ENCODE assay signal across 24 cellular contexts in the genomic region with DNA sequence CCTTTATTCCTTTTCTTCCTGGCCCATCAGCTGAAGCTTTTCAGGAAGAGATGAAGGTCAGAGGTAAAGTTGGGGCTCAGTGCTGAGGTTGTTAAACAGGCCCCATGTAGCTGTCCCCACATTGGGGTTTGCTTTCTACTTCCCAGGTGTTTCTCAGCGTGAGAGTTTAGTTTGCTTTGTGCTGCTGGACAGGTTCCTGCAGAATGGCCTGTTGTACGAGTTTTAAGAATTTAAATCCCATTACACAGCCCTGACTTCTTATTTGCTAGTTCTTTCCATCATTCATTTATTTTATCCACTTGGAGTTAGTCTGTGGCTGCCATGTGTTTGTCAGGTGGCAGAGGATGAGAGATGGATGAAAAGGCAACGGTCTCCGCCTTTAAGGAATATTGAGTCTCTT. TPM values are rescaled to one million over a fixed set of nuclear protein-coding genes. Genes with fewer than 3 reads are reported as not detected.
"Had no signal": no experiment of that assay in that cellular context is flagged by ENCODE, and none has a peak within 500 bp of the region (broad histone marks: within the 10 kb centered on the region; RNA-seq: fewer than 3 reads in every experiment).

No MANE protein-coding gene starts in this region.

- DNase-seq: islet precursor cell; left ventricle myocardium inferior; mesendoderm; naive B cell; natural killer cell; nephron progenitor cell; occipital lobe; ovary; retina; right cardiac atrium; stimulated activated CD4-positive, alpha-beta T cell treated with anti-CD3 and anti-CD28 coated beads, Interleukin-12 subunit alpha, Interleukin-12 subunit beta, amount 100 ng/mL, for 4 hours; stimulated activated CD4-positive, alpha-beta T cell treated with anti-CD3 and anti-CD28 coated beads, Interleukin-15, amount 100 ng/mL, for 24 hours; stimulated activated CD4-positive, alpha-beta T cell treated with anti-CD3 and anti-CD28 coated beads, Interleukin-2, amount 100 ng/mL, for 24 hours; stimulated activated CD4-positive, alpha-beta T cell treated with anti-CD3 and anti-CD28 coated beads, Interleukin-4, amount 100 ng/mL, for 1 hour; stimulated activated naive B cell treated with anti-CD40 and anti-IgM and Interleukin-4, amounts not matched to agents 10 μg/mL and 1 μg/mL and 100 μg/mL, for 72 hours; stimulated activated naive CD8-positive, alpha-beta T cell treated with anti-CD3 and anti-CD28 coated beads, Interleukin-15, Interleukin-2, amounts not matched to agents 100 U/mL and 50 U/mL, for 24 hours; tibial artery; trophoblast cell; uterus had no signal

- H3K4me3 Mint-ChIP-seq: mesothelial cell of epicardium; natural killer cell; nephron progenitor cell; neural progenitor cell; stimulated activated naive B cell treated with anti-CD40 and anti-IgM and Interleukin-4, amounts not matched to agents 10 μg/mL and 1 μg/mL and 100 μg/mL, for 72 hours had no signal

- H3K27me3 Mint-ChIP-seq: naive B cell; progenitor cell of endocrine pancreas; stimulated activated naive B cell treated with anti-CD40 and anti-IgM and Interleukin-4, amounts not matched to agents 10 μg/mL and 1 μg/mL and 100 μg/mL, for 72 hours had no signal

- H3K4me1 Mint-ChIP-seq: nephron progenitor cell, neural progenitor cell had no signal

- H3K27ac Mint-ChIP-seq: mesothelial cell of epicardium; naive B cell; natural killer cell; stimulated activated naive B cell treated with anti-CD40 and anti-IgM and Interleukin-4, amounts not matched to agents 10 μg/mL and 1 μg/mL and 100 μg/mL, for 72 hours had no signal

- ATAC-seq: natural killer cell; right cardiac atrium; sciatic nerve; stimulated activated naive B cell treated with anti-CD40 and anti-IgM and Interleukin-4, amounts not matched to agents 10 μg/mL and 1 μg/mL and 100 μg/mL, for 72 hours; stimulated activated naive CD8-positive, alpha-beta T cell treated with anti-CD3 and anti-CD28 coated beads, Interleukin-15, Interleukin-2, amounts not matched to agents 100 U/mL and 50 U/mL, for 24 hours had no signal

- H3K9me3 Mint-ChIP-seq: mesothelial cell of epicardium; natural killer cell; nephron progenitor cell; neural progenitor cell; stimulated activated naive B cell treated with anti-CD40 and anti-IgM and Interleukin-4, amounts not matched to agents 10 μg/mL and 1 μg/mL and 100 μg/mL, for 72 hours had no signal

RNA-seq across cellular contexts. Expression of gene SLFNL1, which starts 22.9 kb away (rescaled TPM):
- total RNA-seq: kidney epithelial cell had no signal
